1 cellular context compared by ENCODE assay signal in genomic region chr3:46400000-46400734, GRCh38.
TF ChIP-seq lines count a peak whose summit lies in the region.

No MANE protein-coding gene starts in this region.

TF ChIP-seq in K562, 482 proteins besides CTCF, POLR2A, EP300 and RAD21 (continued from another document and continues in another):
- TF ChIP-seq RREB1 (CRISPR knock-in tag; IDR thresholded peaks at IDR 0.05) (no peak), FOXM1 (IDR thresholded peaks at IDR 0.05; ENCODE audit: low read depth) (peak; percentile 68; the same call in 1 of the 2 replicates), FOXM1 (CRISPR knock-in tag; IDR thresholded peaks at IDR 0.05; ENCODE audit: low read depth) (no peak), MYNN (IDR thresholded peaks at IDR 0.05) (peak; percentile 78), MYNN (CRISPR knock-in tag; IDR thresholded peaks at IDR 0.05) (no peak), ATF7 (IDR thresholded peaks at IDR 0.05) (no peak; the same call in none of the 2 replicates), ZNF699 (CRISPR knock-in tag; IDR thresholded peaks at IDR 0.05; ENCODE audit: insufficient replicate concordance) (no peak), ZNF785 (CRISPR knock-in tag; IDR thresholded peaks at IDR 0.05) (no peak), ZNF143 (CRISPR knock-in tag; IDR thresholded peaks at IDR 0.05) (no peak), CEBPG (CRISPR knock-in tag; IDR thresholded peaks at IDR 0.05) (no peak), CEBPG (tag; conservative IDR thresholded peaks at IDR 0.05 in 1 of 2, IDR thresholded peaks at IDR 0.05 in 1 of 2) (no peak), NFYB (IDR thresholded peaks at IDR 0.05; ENCODE audit: extremely low read depth, insufficient read length) (no peak), ZBTB5 (IDR thresholded peaks at IDR 0.05) (no peak), RB1 (IDR thresholded peaks at IDR 0.05; ENCODE audit: low read depth) (no peak; the same call in 1 of the 2 replicates), TSHZ1 (CRISPR knock-in tag; IDR thresholded peaks at IDR 0.05) (no peak), SMAD4 (CRISPR knock-in tag; conservative IDR thresholded peaks at IDR 0.05) (peak; percentile 93), RFX1 (IDR thresholded peaks at IDR 0.05) (no peak), SMAD2 (IDR thresholded peaks at IDR 0.05; ENCODE audit: low read depth, low read length) (no peak), CCAR2 (IDR thresholded peaks at IDR 0.05; ENCODE audit: low read depth, low read length) (no peak), HDAC8 (tag; IDR thresholded peaks at IDR 0.05) (no peak), MBD2 (IDR thresholded peaks at IDR 0.05; ENCODE audit: borderline replicate concordance, low read depth) (peak; percentile 58; the same call in 1 of the 2 replicates), THRA (IDR thresholded peaks at IDR 0.05) (no peak), ZNF408 (CRISPR knock-in tag; IDR thresholded peaks at IDR 0.05; ENCODE audit: low read depth) (no peak), ARID1B (IDR thresholded peaks at IDR 0.05) (peak; percentile 95), ZNF239 (CRISPR knock-in tag; IDR thresholded peaks at IDR 0.05) (no peak), NELFE (IDR thresholded peaks at IDR 0.05; ENCODE audit: insufficient read depth, insufficient read length) (no peak), SMAD1 (IDR thresholded peaks at IDR 0.05; ENCODE audit: low read depth, low read length, partially characterized antibody) (no peak), SRSF7 (optimal IDR thresholded peaks at IDR 0.05; ENCODE audit: low read depth, low read length) (no peak), NFE2 (IDR thresholded peaks at IDR 0.05; ENCODE audit: low read depth) (peak; percentile 90), RFX7 (CRISPR knock-in tag; IDR thresholded peaks at IDR 0.05) (no peak), PHTF2 (CRISPR knock-in tag; IDR thresholded peaks at IDR 0.05) (no peak; the same call in 1 of the 2 replicates), ZNF324 (CRISPR knock-in tag; IDR thresholded peaks at IDR 0.05) (no peak), ZNF263 (CRISPR knock-in tag; IDR thresholded peaks at IDR 0.05; ENCODE audit: borderline replicate concordance) (no peak), EHMT2 (IDR thresholded peaks at IDR 0.05) (no peak; the same call in 1 of the 2 replicates), FUS (optimal IDR thresholded peaks at IDR 0.05; ENCODE audit: low read depth, low read length) (no peak), TFAP4 (CRISPR knock-in tag; IDR thresholded peaks at IDR 0.05; ENCODE audit: borderline replicate concordance) (peak; percentile 98), BRD4 (IDR thresholded peaks at IDR 0.05) (no peak), ZNF780A (CRISPR knock-in tag; IDR thresholded peaks at IDR 0.05) (no peak)
- TF ChIP-seq, protein P1, sequence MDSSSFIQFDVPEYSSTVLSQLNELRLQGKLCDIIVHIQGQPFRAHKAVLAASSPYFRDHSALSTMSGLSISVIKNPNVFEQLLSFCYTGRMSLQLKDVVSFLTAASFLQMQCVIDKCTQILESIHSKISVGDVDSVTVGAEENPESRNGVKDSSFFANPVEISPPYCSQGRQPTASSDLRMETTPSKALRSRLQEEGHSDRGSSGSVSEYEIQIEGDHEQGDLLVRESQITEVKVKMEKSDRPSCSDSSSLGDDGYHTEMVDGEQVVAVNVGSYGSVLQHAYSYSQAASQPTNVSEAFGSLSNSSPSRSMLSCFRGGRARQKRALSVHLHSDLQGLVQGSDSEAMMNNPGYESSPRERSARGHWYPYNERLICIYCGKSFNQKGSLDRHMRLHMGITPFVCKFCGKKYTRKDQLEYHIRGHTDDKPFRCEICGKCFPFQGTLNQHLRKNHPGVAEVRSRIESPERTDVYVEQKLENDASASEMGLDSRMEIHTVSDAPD (CRISPR knock-in tag; IDR thresholded peaks at IDR 0.05) = no peak
- TF ChIP-seq, protein P2, sequence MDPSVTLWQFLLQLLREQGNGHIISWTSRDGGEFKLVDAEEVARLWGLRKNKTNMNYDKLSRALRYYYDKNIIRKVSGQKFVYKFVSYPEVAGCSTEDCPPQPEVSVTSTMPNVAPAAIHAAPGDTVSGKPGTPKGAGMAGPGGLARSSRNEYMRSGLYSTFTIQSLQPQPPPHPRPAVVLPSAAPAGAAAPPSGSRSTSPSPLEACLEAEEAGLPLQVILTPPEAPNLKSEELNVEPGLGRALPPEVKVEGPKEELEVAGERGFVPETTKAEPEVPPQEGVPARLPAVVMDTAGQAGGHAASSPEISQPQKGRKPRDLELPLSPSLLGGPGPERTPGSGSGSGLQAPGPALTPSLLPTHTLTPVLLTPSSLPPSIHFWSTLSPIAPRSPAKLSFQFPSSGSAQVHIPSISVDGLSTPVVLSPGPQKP (CRISPR knock-in tag; IDR thresholded peaks at IDR 0.05) = no peak
- TF ChIP-seq, protein P3, sequence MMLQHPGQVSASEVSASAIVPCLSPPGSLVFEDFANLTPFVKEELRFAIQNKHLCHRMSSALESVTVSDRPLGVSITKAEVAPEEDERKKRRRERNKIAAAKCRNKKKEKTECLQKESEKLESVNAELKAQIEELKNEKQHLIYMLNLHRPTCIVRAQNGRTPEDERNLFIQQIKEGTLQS (IDR thresholded peaks at IDR 0.05) = peak; percentile 79
- TF ChIP-seq, protein P3 (CRISPR knock-in tag; conservative IDR thresholded peaks at IDR 0.05) = 0 out of 2 replicates have a peak, but pooled peaks have one; percentile 56
- TF ChIP-seq, protein P4, sequence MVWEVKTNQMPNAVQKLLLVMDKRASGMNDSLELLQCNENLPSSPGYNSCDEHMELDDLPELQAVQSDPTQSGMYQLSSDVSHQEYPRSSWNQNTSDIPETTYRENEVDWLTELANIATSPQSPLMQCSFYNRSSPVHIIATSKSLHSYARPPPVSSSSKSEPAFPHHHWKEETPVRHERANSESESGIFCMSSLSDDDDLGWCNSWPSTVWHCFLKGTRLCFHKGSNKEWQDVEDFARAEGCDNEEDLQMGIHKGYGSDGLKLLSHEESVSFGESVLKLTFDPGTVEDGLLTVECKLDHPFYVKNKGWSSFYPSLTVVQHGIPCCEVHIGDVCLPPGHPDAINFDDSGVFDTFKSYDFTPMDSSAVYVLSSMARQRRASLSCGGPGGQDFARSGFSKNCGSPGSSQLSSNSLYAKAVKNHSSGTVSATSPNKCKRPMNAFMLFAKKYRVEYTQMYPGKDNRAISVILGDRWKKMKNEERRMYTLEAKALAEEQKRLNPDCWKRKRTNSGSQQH (CRISPR knock-in tag; IDR thresholded peaks at IDR 0.05) = 0 out of 2 replicates have a peak, but pooled peaks have one; percentile 61
- TF ChIP-seq, protein P5, sequence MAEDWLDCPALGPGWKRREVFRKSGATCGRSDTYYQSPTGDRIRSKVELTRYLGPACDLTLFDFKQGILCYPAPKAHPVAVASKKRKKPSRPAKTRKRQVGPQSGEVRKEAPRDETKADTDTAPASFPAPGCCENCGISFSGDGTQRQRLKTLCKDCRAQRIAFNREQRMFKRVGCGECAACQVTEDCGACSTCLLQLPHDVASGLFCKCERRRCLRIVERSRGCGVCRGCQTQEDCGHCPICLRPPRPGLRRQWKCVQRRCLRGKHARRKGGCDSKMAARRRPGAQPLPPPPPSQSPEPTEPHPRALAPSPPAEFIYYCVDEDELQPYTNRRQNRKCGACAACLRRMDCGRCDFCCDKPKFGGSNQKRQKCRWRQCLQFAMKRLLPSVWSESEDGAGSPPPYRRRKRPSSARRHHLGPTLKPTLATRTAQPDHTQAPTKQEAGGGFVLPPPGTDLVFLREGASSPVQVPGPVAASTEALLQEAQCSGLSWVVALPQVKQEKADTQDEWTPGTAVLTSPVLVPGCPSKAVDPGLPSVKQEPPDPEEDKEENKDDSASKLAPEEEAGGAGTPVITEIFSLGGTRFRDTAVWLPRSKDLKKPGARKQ (CRISPR knock-in tag; IDR thresholded peaks at IDR 0.05) = no peak
